8 cellular contexts compared by ENCODE assay signal in genomic region chr1:222814536-222815366, GRCh38. TPM values are rescaled to one million over a fixed set of nuclear protein-coding genes. Genes with fewer than 3 reads are reported as not detected.
DNase-seq lines count a peak whose midpoint lies in the region; ATAC-seq and TF ChIP-seq lines count a peak whose summit lies in the region.

TSS of gene DISP1 (plus strand) at chr1:222815039. CDS start at chr1:222942824, 127,785 bp downstream.

- peak; percentile 88 for DNase-seq in GM13977 (ENCODE audit: low spot score)
- DNase-seq in NCI-H1105 treated with DMSO at 0.1 percent for 48 hours (lab: John Stamatoyannopoulos, UW), result peak; percentile 82
- DNase-seq in T-helper 2 cell treated with Interferon-gamma antibody and Interleukin-4, amounts not matched to agents 5 μg/mL and 100 μg/mL, for 36 hours (ENCODE audit: low spot score), result peak; percentile 64
- peak; percentile 46 for DNase-seq in astrocyte of the cerebellum (ENCODE audit: low read depth)
- peak; percentile 73 to 75 for DNase-seq in hippocampal formation (lab: John Stamatoyannopoulos, UW)
- peak; percentile 94 for DNase-seq in renal cortical epithelial cell (ENCODE audit: low read depth)
- DNase-seq in GF-D8 (lab: John Stamatoyannopoulos, UW), result no peak

- in situ Hi-C loops in GM13977 (cut with MboI; ENCODE audit: low pct_unique_long_range_greater_than_20kb, low sequenced_read_pairs, unreplicated experiment), result no loop called here
- in situ Hi-C loops in astrocyte of the cerebellum (cut with HindIII; ENCODE audit: low sequenced_read_pairs), result no loop called here

- H3K36me3 Mint-ChIP-seq in T-helper 2 cell treated with Interferon-gamma antibody and Interleukin-4, amounts not matched to agents 5 μg/mL and 100 μg/mL, for 36 hours (ENCODE audit: low read depth), result no peaks in the 10 kb centered on the region

- peak within 1 kb of the TSS; percentile 95 for H3K4me3 ChIP-seq in astrocyte of the cerebellum (ENCODE audit: low read depth, low read length)

- ATAC-seq in HG02642 (IDR thresholded peaks at IDR 0.05; ENCODE audit: poor library complexity, unreplicated experiment), result peak; percentile 94

- H3K9me3 Mint-ChIP-seq in T-helper 2 cell treated with Interferon-gamma antibody and Interleukin-4, amounts not matched to agents 5 μg/mL and 100 μg/mL, for 36 hours, result no peaks in the 10 kb centered on the region

- H3K4me3 Mint-ChIP-seq in T-helper 2 cell treated with Interferon-gamma antibody and Interleukin-4, amounts not matched to agents 5 μg/mL and 100 μg/mL, for 36 hours, result peak within 1 kb of the TSS; percentile 88

- H3K27me3 Mint-ChIP-seq in T-helper 2 cell treated with Interferon-gamma antibody and Interleukin-4, amounts not matched to agents 5 μg/mL and 100 μg/mL, for 36 hours (ENCODE audit: low read depth), result peaks cover 14% of the 10 kb centered on the region

- peaks cover 13% of the 10 kb centered on the region for H3K4me1 Mint-ChIP-seq in T-helper 2 cell treated with Interferon-gamma antibody and Interleukin-4, amounts not matched to agents 5 μg/mL and 100 μg/mL, for 36 hours (ENCODE audit: low read depth)

- TF ChIP-seq CTCF in GM13977 (IDR thresholded peaks at IDR 0.05; ENCODE audit: extremely low read depth, insufficient read depth, missing control alignments), result no peak
- TF ChIP-seq CTCF in astrocyte of the cerebellum (IDR thresholded peaks at IDR 0.05; ENCODE audit: low read depth, low read length, missing control alignments), result no peak

- H3K27ac Mint-ChIP-seq in T-helper 2 cell treated with Interferon-gamma antibody and Interleukin-4, amounts not matched to agents 5 μg/mL and 100 μg/mL, for 36 hours, result peak within 1 kb of the TSS; percentile 81

RNA-seq across cellular contexts. Expression of gene DISP1, which starts in this region (rescaled TPM):
- 2.8 and 13.5 TPM in 2 replicates for total RNA-seq in renal cortical epithelial cell
